20 cellular contexts compared by ENCODE assay signal in genomic region chr22:47046411-47047065, GRCh38.
DNase-seq lines count a peak whose midpoint lies in the region; ATAC-seq and TF ChIP-seq lines count a peak whose summit lies in the region.
"Had no signal": no experiment of that assay in that cellular context is flagged by ENCODE, and none has a peak within 500 bp of the region (broad histone marks: within the 10 kb centered on the region; RNA-seq: fewer than 3 reads in every experiment).

No MANE protein-coding gene starts in this region.

- H3K4me1 ChIP-seq in right cardiac atrium (ENCODE audit: control insufficient read depth, insufficient read depth, low read length) = no peaks in the 10 kb centered on the region
- H3K4me1 ChIP-seq in upper lobe of right lung = peaks cover 4% of the 10 kb centered on the region

- H3K4me1 Mint-ChIP-seq in chondrocyte (ENCODE audit: low read depth) (peaks cover 5% of the 10 kb centered on the region), nephron progenitor cell (peaks cover 74% of the 10 kb centered on the region)

- WGBS in right cardiac atrium = 78% methylated on average over 10 of the region's 10 CpGs

- no peak for ATAC-seq in right cardiac atrium
- no peak for ATAC-seq in left cardiac atrium
- ATAC-seq in upper lobe of right lung = no peak
- ATAC-seq in HG03097 (IDR thresholded peaks at IDR 0.05; ENCODE audit: low FRiP score, unreplicated experiment) = no peak
- ATAC-seq in GM19023 (IDR thresholded peaks at IDR 0.05; ENCODE audit: unreplicated experiment) = no peak
- ATAC-seq: left lobe of liver had no signal

- H3K9me3 Mint-ChIP-seq in chondrocyte (ENCODE audit: low read depth) (no peaks in the 10 kb centered on the region), nephron progenitor cell (no peaks in the 10 kb centered on the region)
- H3K9me3 Mint-ChIP-seq: activated naive CD4-positive, alpha-beta T cell treated with anti-CD3 and anti-CD28 coated beads, Interleukin-2, amount 50 U/mL, for 24 hours; immature natural killer cell had no signal

- H3K27ac ChIP-seq in right cardiac atrium (ENCODE audit: low read length) (no peak overlapping the region), upper lobe of right lung (no peak overlapping the region)
- H3K27ac ChIP-seq: C4-2B had no signal

- H3K4me3 ChIP-seq in right cardiac atrium (ENCODE audit: low read length) (no peak overlapping the region), upper lobe of right lung (no peak overlapping the region)

- H3K27me3 ChIP-seq in right cardiac atrium (ENCODE audit: control insufficient read depth, insufficient read depth) (no peaks in the 10 kb centered on the region), upper lobe of right lung (no peaks in the 10 kb centered on the region)

- no peaks in the 10 kb centered on the region for H3K9me3 ChIP-seq in right cardiac atrium (ENCODE audit: control insufficient read depth, low read length)
- no peaks in the 10 kb centered on the region for H3K9me3 ChIP-seq in upper lobe of right lung

- intact Hi-C loops in right cardiac atrium (cut with DNase I) = no loop called here
- intact Hi-C loops in left cardiac atrium (cut with DNase I) = no loop called here
- intact Hi-C loops in upper lobe of right lung (cut with DNase I) = no loop called here

- H3K27me3 Mint-ChIP-seq in chondrocyte (ENCODE audit: low read depth) = no peaks in the 10 kb centered on the region
- H3K27me3 Mint-ChIP-seq in nephron progenitor cell (ENCODE audit: low read depth, poor library complexity) = peaks cover under 1% of the 10 kb centered on the region
- H3K27me3 Mint-ChIP-seq: activated naive CD4-positive, alpha-beta T cell treated with anti-CD3 and anti-CD28 coated beads, Interleukin-2, amount 50 U/mL, for 24 hours had no signal

- H3K36me3 ChIP-seq in upper lobe of right lung = no peaks in the 10 kb centered on the region

- H3K36me3 Mint-ChIP-seq in chondrocyte (ENCODE audit: low read depth) (no peaks in the 10 kb centered on the region), nephron progenitor cell (ENCODE audit: low read depth) (no peaks in the 10 kb centered on the region)
- H3K36me3 Mint-ChIP-seq: immature natural killer cell had no signal

- TF ChIP-seq CTCF in chondrocyte (IDR thresholded peaks at IDR 0.05) (no peak), nephron progenitor cell (IDR thresholded peaks at IDR 0.05) (no peak), upper lobe of right lung (IDR thresholded peaks at IDR 0.05) (no peak)

- DNase-seq in right cardiac atrium = peak in 2 of 3 donors; percentile 18 to 29
- DNase-seq in left cardiac atrium = no peak
- peak; percentile 89 for DNase-seq in chondrocyte (ENCODE audit: low spot score)
- no peak for DNase-seq in nephron progenitor cell
- DNase-seq in upper lobe of right lung = peak; percentile 57
- DNase-seq: activated T-cell treated with anti-CD3 and anti-CD28 coated beads, Interleukin-2, amount 50 U/mL, for 48 hours; hypothalamus; immature natural killer cell; KG1; NCI-H1417; NCI-H2081; NCI-H446; RPMI8226; stimulated activated CD4-positive, alpha-beta T cell treated with anti-CD3 and anti-CD28 coated beads, Interleukin-2, amount 100 ng/mL, for 48 hours; T-helper 2 cell had no signal

- no peak overlapping the region for H3K27ac Mint-ChIP-seq in chondrocyte (ENCODE audit: unreplicated experiment)
- H3K27ac Mint-ChIP-seq in nephron progenitor cell = peak overlapping the region; percentile 20

- H3K4me3 Mint-ChIP-seq in chondrocyte (ENCODE audit: unreplicated experiment) = no peak overlapping the region
- H3K4me3 Mint-ChIP-seq in nephron progenitor cell = no peak overlapping the region
- H3K4me3 Mint-ChIP-seq: activated naive CD4-positive, alpha-beta T cell treated with anti-CD3 and anti-CD28 coated beads, Interleukin-2, amount 50 U/mL, for 24 hours had no signal

Comparison
In these comparisons a context has a peak if more than half of its experiments do, and no peak if none do; other contexts are left out.
1. DNase-seq: peak in right cardiac atrium (2 of 3), chondrocyte (single experiment) and upper lobe of right lung (single experiment); none in left cardiac atrium (single experiment) and nephron progenitor cell (single experiment).